ENCODE assay signal across 13 cellular contexts in genomic region chr15:68411276-68411675, GRCh38. TPM values are rescaled to one million over a fixed set of nuclear protein-coding genes. Genes with fewer than 3 reads are reported as not detected.
DNase-seq lines count a peak whose midpoint lies in the region; ATAC-seq and TF ChIP-seq lines count a peak whose summit lies in the region.
"Had no signal": no experiment of that assay in that cellular context is flagged by ENCODE, and none has a peak within 500 bp of the region (broad histone marks: within the 10 kb centered on the region; RNA-seq: fewer than 3 reads in every experiment).

No MANE protein-coding gene starts in this region.

- peak overlapping the region; percentile 38 for H2BK15ac ChIP-seq in mesenchymal stem cell (ENCODE audit: low read depth, poor library complexity, severe bottlenecking)

- H4K8ac ChIP-seq in mesenchymal stem cell (ENCODE audit: low read length), result no peak overlapping the region

- ATAC-seq in RWPE2 (ENCODE audit: low read depth) (no peak), GM19023 (IDR thresholded peaks at IDR 0.05; ENCODE audit: unreplicated experiment) (no peak)

- H2AFZ ChIP-seq in mesenchymal stem cell (ENCODE audit: low read depth, low read length), result no peak overlapping the region

- no peaks in the 10 kb centered on the region for H3K4me1 ChIP-seq in RWPE2 (ENCODE audit: insufficient read depth, poor library complexity, severe bottlenecking)
- peaks cover 23% of the 10 kb centered on the region for H3K4me1 ChIP-seq in mesenchymal stem cell (ENCODE audit: control insufficient read depth, insufficient read depth, low read depth, low read length)
- peaks cover 0 to 58% (median 9%) of the 10 kb centered on the region in 4 donors for H3K4me1 ChIP-seq in tibial artery

- H3K9ac ChIP-seq in mesenchymal stem cell (ENCODE audit: low read length), result no peak overlapping the region

- H2BK5ac ChIP-seq in mesenchymal stem cell (ENCODE audit: low read depth, low read length, poor library complexity, severe bottlenecking), result no peak overlapping the region

- H2BK120ac ChIP-seq in mesenchymal stem cell (ENCODE audit: low read depth, low read length), result no peak overlapping the region

- in situ Hi-C loops in KBM-7 (cut with MboI; ENCODE audit: low pct_unique_long_range_greater_than_20kb, low sequenced_read_pairs), result no loop called here

- H3K36me3 ChIP-seq in RWPE2 (ENCODE audit: low read depth) (no peaks in the 10 kb centered on the region), mesenchymal stem cell (ENCODE audit: control insufficient read depth in 1 of 2, insufficient read depth in 2 of 2, low read depth in 1 of 2, low read length in 2 of 2) (peaks cover 0 to 77% of the 10 kb centered on the region in 2 experiments), tibial artery (no peaks in the 10 kb centered on the region)

- no peaks in the 10 kb centered on the region for H3K9me3 ChIP-seq in RWPE2 (ENCODE audit: severe bottlenecking)
- H3K9me3 ChIP-seq in mesenchymal stem cell (ENCODE audit: control insufficient read depth, low read length), result no peaks in the 10 kb centered on the region
- no peaks in the 10 kb centered on the region for H3K9me3 ChIP-seq in tibial artery

- TF ChIP-seq CTCF in RWPE2 (IDR thresholded peaks at IDR 0.05; ENCODE audit: poor library complexity, severe bottlenecking) (no peak), tibial artery (IDR thresholded peaks at IDR 0.05) (no peak)

- H3K27ac ChIP-seq in RWPE2 (ENCODE audit: poor library complexity, severe bottlenecking) (no peak overlapping the region), mesenchymal stem cell (ENCODE audit: low read length, poor library complexity, severe bottlenecking) (no peak overlapping the region), tibial artery (no peak overlapping the region)

- H2BK12ac ChIP-seq in mesenchymal stem cell (ENCODE audit: low read length in 2 of 2), result no peak overlapping the region

- H3K4me2 ChIP-seq in mesenchymal stem cell (ENCODE audit: low read length, poor library complexity, severe bottlenecking), result no peak overlapping the region

- H3K23ac ChIP-seq in mesenchymal stem cell (ENCODE audit: low read length in 2 of 2), result no peak overlapping the region

- H3K4me3 ChIP-seq in RWPE2 (ENCODE audit: severe bottlenecking) (no peak overlapping the region), mesenchymal stem cell (ENCODE audit: insufficient read depth in 1 of 2, low read depth in 1 of 2, low read length in 2 of 2) (no peak overlapping the region), tibial artery (no peak overlapping the region)

- no peak overlapping the region for H2AK5ac ChIP-seq in mesenchymal stem cell (ENCODE audit: low read length, severe bottlenecking)

- H3K27me3 ChIP-seq in RWPE2 (ENCODE audit: insufficient read depth, poor library complexity, severe bottlenecking) (no peaks in the 10 kb centered on the region), mesenchymal stem cell (ENCODE audit: control insufficient read depth in 1 of 2, insufficient read depth in 1 of 2, low read length in 2 of 2) (peaks cover 0 to 4% of the 10 kb centered on the region in 2 experiments), tibial artery (no peaks in the 10 kb centered on the region)

- DNase-seq in RWPE2 (ENCODE audit: low spot score) (peak; percentile 24), mesenchymal stem cell (no peak), tibial artery (peak; percentile 15 to 33), NCI-H1105 treated with DMSO at 0.1 percent for 48 hours (lab: John Stamatoyannopoulos, UW) (no peak), KBM-7 (no peak)
- DNase-seq in activated CD8-positive, alpha-beta memory T cell treated with anti-CD3 and anti-CD28 coated beads, Interleukin-2, amount 50 U/mL, for 48 hours, result peak; percentile 20
- DNase-seq: DMS 273 treated with DMSO at 0.1 percent for 48 hours, H7, NCI-H1417 treated with DMSO at 0.1 percent for 48 hours, NCI-H2029, NCI-H524 had no signal

- H3K4ac ChIP-seq in mesenchymal stem cell (ENCODE audit: low read depth in 1 of 2, low read length in 2 of 2), result no peak overlapping the region

- H4K91ac ChIP-seq in mesenchymal stem cell (ENCODE audit: low read length), result no peak overlapping the region

- peaks cover 32% of the 10 kb centered on the region for H3K79me1 ChIP-seq in mesenchymal stem cell (replicated peaks; ENCODE audit: low read length, poor library complexity, severe bottlenecking)

- intact Hi-C loops in tibial artery (cut with DNase I; ENCODE audit: low total_unique reads), result no loop called here

- H3K14ac ChIP-seq in mesenchymal stem cell (ENCODE audit: low read length in 2 of 2), result no peak overlapping the region

- WGBS in mesenchymal stem cell, result 96% methylated on average over 5 of the region's 5 CpGs

- H3K18ac ChIP-seq in mesenchymal stem cell (ENCODE audit: low read depth in 1 of 2, low read length in 2 of 2), result peak overlapping the region; percentile 16 to 22

RNA-seq across cellular contexts. Expression of gene ITGA11, which starts 20.7 kb away (rescaled TPM):
- 146 TPM for polyA plus RNA-seq in mesenchymal stem cell (2013, experiment 1 of 2)
- 150 TPM for polyA plus RNA-seq in mesenchymal stem cell (2013, experiment 2 of 2)
- polyA plus RNA-seq: IgD-negative memory B cell had no signal

Comparison
In these comparisons a context has a peak if more than half of its experiments do, and no peak if none do; other contexts are left out.
1. DNase-seq: peak in RWPE2 (single experiment), activated CD8-positive, alpha-beta memory T cell treated with anti-CD3 and anti-CD28 coated beads, Interleukin-2, amount 50 U/mL, for 48 hours (single experiment) and tibial artery (2 of 2); none in mesenchymal stem cell (single experiment), NCI-H1105 treated with DMSO at 0.1 percent for 48 hours (single experiment) and KBM-7 (single experiment).